Comparison of ENCODE assay signal across 19 cellular contexts in genomic region chr14:80491562-80492139, GRCh38.
DNase-seq lines count a peak whose midpoint lies in the region; ATAC-seq, FAIRE-seq and TF ChIP-seq lines count a peak whose summit lies in the region.
"Had no signal": no experiment of that assay in that cellular context is flagged by ENCODE, and none has a peak within 500 bp of the region (broad histone marks: within the 10 kb centered on the region; RNA-seq: fewer than 3 reads in every experiment).

No MANE protein-coding gene starts in this region.

- H3K4me1 Mint-ChIP-seq in Calu3 (ENCODE audit: low read depth, unreplicated experiment), result no peaks in the 10 kb centered on the region
- H3K4me1 Mint-ChIP-seq: stimulated activated naive B cell treated with anti-CD40 and anti-IgM and Interleukin-4, amounts not matched to agents 10 μg/mL and 1 μg/mL and 100 μg/mL, for 72 hours had no signal

- H4K20me1 ChIP-seq in Loucy (ENCODE audit: insufficient read depth, low read length, poor library complexity, severe bottlenecking) (no peaks in the 10 kb centered on the region), hepatocyte (ENCODE audit: insufficient read depth, poor library complexity, severe bottlenecking) (no peaks in the 10 kb centered on the region)

- H3K27ac Mint-ChIP-seq in Calu3 (ENCODE audit: unreplicated experiment), result no peak overlapping the region
- H3K27ac Mint-ChIP-seq: CD8-positive, alpha-beta T cell; progenitor cell of endocrine pancreas had no signal

- H3K27ac ChIP-seq in heart left ventricle (peak overlapping the region in 8 of 12 donors; percentile 2 to 81 (median 58)), hepatocyte (peak overlapping the region; percentile 25), vagina (peak overlapping the region; percentile 8), kidney (ENCODE audit: low read depth in 2 of 2, low read length in 2 of 2) (no peak overlapping the region)
- H3K27ac ChIP-seq: ascending aorta, SJSA1, upper lobe of right lung had no signal

- H3K4me3 Mint-ChIP-seq in Calu3 (ENCODE audit: low read depth, unreplicated experiment), result no peak overlapping the region
- H3K4me3 Mint-ChIP-seq: CD8-positive, alpha-beta T cell; stimulated activated naive B cell treated with anti-CD40 and anti-IgM and Interleukin-4, amounts not matched to agents 10 μg/mL and 1 μg/mL and 100 μg/mL, for 72 hours had no signal

- BruUV-seq in Calu3 (replicated peaks; lab: Mats Ljungman, UMichigan), result no TSS peak

- no peaks in the 10 kb centered on the region for H3K9me2 ChIP-seq in Loucy (replicated peaks; ENCODE audit: low read depth, low read length)
- H3K9me2 ChIP-seq in hepatocyte (replicated peaks; ENCODE audit: insufficient read depth), result no peaks in the 10 kb centered on the region

- no peak for TF ChIP-seq POLR2A in heart left ventricle (IDR thresholded peaks at IDR 0.05)
- TF ChIP-seq POLR2A in vagina (IDR thresholded peaks at IDR 0.05), result no peak

- no peaks in the 10 kb centered on the region for H3K27me3 Mint-ChIP-seq in Calu3 (ENCODE audit: unreplicated experiment)
- H3K27me3 Mint-ChIP-seq: stimulated activated naive B cell treated with anti-CD40 and anti-IgM and Interleukin-4, amounts not matched to agents 10 μg/mL and 1 μg/mL and 100 μg/mL, for 72 hours had no signal

- no peak for ATAC-seq in heart left ventricle
- ATAC-seq: CD8-positive, alpha-beta T cell; upper lobe of right lung had no signal

- no peaks in the 10 kb centered on the region for H3K27me3 ChIP-seq in heart left ventricle
- no peaks in the 10 kb centered on the region for H3K27me3 ChIP-seq in Loucy (ENCODE audit: insufficient read depth, low read length, poor library complexity, severe bottlenecking)
- no peaks in the 10 kb centered on the region for H3K27me3 ChIP-seq in hepatocyte
- H3K27me3 ChIP-seq in vagina, result no peaks in the 10 kb centered on the region
- H3K27me3 ChIP-seq: ascending aorta, SJSA1, upper lobe of right lung had no signal

- H2AFZ ChIP-seq in Loucy (ENCODE audit: low read length) (peak overlapping the region; percentile 58), hepatocyte (no peak overlapping the region)

- no peaks in the 10 kb centered on the region for H3K9me3 Mint-ChIP-seq in Calu3 (ENCODE audit: low read depth, unreplicated experiment)
- H3K9me3 Mint-ChIP-seq: CD8-positive, alpha-beta T cell; stimulated activated naive B cell treated with anti-CD40 and anti-IgM and Interleukin-4, amounts not matched to agents 10 μg/mL and 1 μg/mL and 100 μg/mL, for 72 hours had no signal

- TF ChIP-seq CTCF in heart left ventricle (IDR thresholded peaks at IDR 0.05) (no peak), Loucy (conservative IDR thresholded peaks at IDR 0.05; ENCODE audit: low read length) (no peak), hepatocyte (IDR thresholded peaks at IDR 0.05; ENCODE audit: poor library complexity) (no peak), vagina (IDR thresholded peaks at IDR 0.05) (no peak), kidney (IDR thresholded peaks at IDR 0.05; ENCODE audit: borderline replicate concordance, extremely low read depth, insufficient read depth) (no peak), Calu3 (IDR thresholded peaks at IDR 0.05; ENCODE audit: unreplicated experiment) (no peak)

- intact Hi-C loops in heart left ventricle (cut with DNase I), result no loop called here
- intact Hi-C loops in cardiac septum (cut with DNase I), result no loop called here
- intact Hi-C loops in vagina (cut with DNase I), result no loop called here
- intact Hi-C loops in kidney (cut with DNase I), result no loop called here
- intact Hi-C loops in Calu3 (cut with micrococcal nuclease; ENCODE audit: unreplicated experiment), result no loop called here

- H3K9me3 ChIP-seq in heart left ventricle (no peaks in the 10 kb centered on the region), Loucy (ENCODE audit: insufficient read depth, low read depth, low read length) (no peaks in the 10 kb centered on the region), hepatocyte (ENCODE audit: low read depth) (no peaks in the 10 kb centered on the region), vagina (no peaks in the 10 kb centered on the region), kidney (ENCODE audit: control insufficient read depth in 1 of 2, low read length in 2 of 2) (no peaks in the 10 kb centered on the region)
- H3K9me3 ChIP-seq: ascending aorta, SJSA1, upper lobe of right lung had no signal

- H3K36me3 ChIP-seq in heart left ventricle, result no peaks in the 10 kb centered on the region
- no peaks in the 10 kb centered on the region for H3K36me3 ChIP-seq in Loucy (ENCODE audit: insufficient read depth, low read length)
- H3K36me3 ChIP-seq in hepatocyte (replicated peaks; ENCODE audit: insufficient read depth, low read depth), result no peaks in the 10 kb centered on the region
- H3K36me3 ChIP-seq in vagina, result no peaks in the 10 kb centered on the region
- H3K36me3 ChIP-seq in kidney (ENCODE audit: control insufficient read depth in 1 of 2, insufficient read depth in 2 of 2, low read length in 2 of 2), result no peaks in the 10 kb centered on the region
- H3K36me3 ChIP-seq: ascending aorta, SJSA1, upper lobe of right lung had no signal

- no peak overlapping the region for H3K4me3 ChIP-seq in heart left ventricle
- H3K4me3 ChIP-seq in Loucy (ENCODE audit: low read length, poor library complexity, severe bottlenecking), result peak overlapping the region; percentile 65
- H3K4me3 ChIP-seq in hepatocyte, result no peak overlapping the region
- no peak overlapping the region for H3K4me3 ChIP-seq in vagina
- H3K4me3 ChIP-seq in kidney (ENCODE audit: low read length in 2 of 2), result no peak overlapping the region
- H3K4me3 ChIP-seq: ascending aorta, SJSA1, upper lobe of right lung had no signal

- H3K4me2 ChIP-seq in Loucy (ENCODE audit: low read depth, low read length, poor library complexity, severe bottlenecking), result peak overlapping the region; percentile 79
- H3K4me2 ChIP-seq in hepatocyte, result no peak overlapping the region

- DNase-seq in heart left ventricle (no peak), cardiac septum (ENCODE audit: low spot score) (no peak), hepatocyte (ENCODE audit: low spot score) (no peak), vagina (ENCODE audit: extremely low spot score in 2 of 2) (no peak), kidney glomerular epithelial cell (lab: John Stamatoyannopoulos, UW) (no peak), kidney (no peak), Calu3 (no peak)
- DNase-seq: ACHN; activated gamma-delta T cell; CD8-positive, alpha-beta T cell; cortex of kidney; NCI-H446 treated with DMSO at 0.1 percent for 48 hours; stimulated activated CD4-positive, alpha-beta T cell treated with anti-CD3 and anti-CD28 coated beads, Interleukin-12 subunit alpha, Interleukin-12 subunit beta, amount 100 ng/mL, for 4 hours; stimulated activated naive B cell treated with anti-CD40 and anti-IgM and Interleukin-4, amounts not matched to agents 10 μg/mL and 1 μg/mL and 100 μg/mL, for 72 hours; upper lobe of right lung had no signal

- H3K9ac ChIP-seq in Loucy (ENCODE audit: low read depth, low read length, poor library complexity, severe bottlenecking) (peak overlapping the region; percentile 73), kidney (ENCODE audit: low read length in 2 of 2) (no peak overlapping the region)

- peaks cover 0 to 33% (median 0%) of the 10 kb centered on the region in 12 donors for H3K4me1 ChIP-seq in heart left ventricle
- peaks cover 38% of the 10 kb centered on the region for H3K4me1 ChIP-seq in Loucy (ENCODE audit: insufficient read depth, low read length, poor library complexity, severe bottlenecking)
- peaks cover 8% of the 10 kb centered on the region for H3K4me1 ChIP-seq in hepatocyte (ENCODE audit: insufficient read depth)
- peaks cover 9% of the 10 kb centered on the region for H3K4me1 ChIP-seq in vagina
- H3K4me1 ChIP-seq in kidney (ENCODE audit: control insufficient read depth in 1 of 2, insufficient read depth in 1 of 2, low read depth in 1 of 2, low read length in 2 of 2), result no peaks in the 10 kb centered on the region
- H3K4me1 ChIP-seq: ascending aorta, upper lobe of right lung had no signal

- H3K79me2 ChIP-seq in Loucy (ENCODE audit: insufficient read depth, low read length) (no peaks in the 10 kb centered on the region), hepatocyte (no peaks in the 10 kb centered on the region)

- WGBS in heart left ventricle, 4 donors, result 66 to 83% (median 78%) methylated on average over 2 of the region's 2 CpGs
- WGBS in hepatocyte (ENCODE audit: low lambda C conversion rate, missing lambda C conversion rate), result 75% methylated on average over 2 of the region's 2 CpGs

- no peak for FAIRE-seq in kidney (lab: Jason Lieb, UNC)

- no peaks in the 10 kb centered on the region for H3F3A ChIP-seq in Loucy (ENCODE audit: low read depth)

- CTCF ChIA-PET in Calu3 (lab: Charles Lee), result no interaction called here

- no peaks in the 10 kb centered on the region for H3K36me3 Mint-ChIP-seq in Calu3 (ENCODE audit: insufficient read depth, unreplicated experiment)
- H3K36me3 Mint-ChIP-seq: CD8-positive, alpha-beta T cell had no signal

Comparison
In these comparisons a context has a peak if more than half of its experiments do, and no peak if none do; other contexts are left out.
1. H3K27ac ChIP-seq: peak in heart left ventricle (8 of 12), hepatocyte (single experiment) and vagina (single experiment); none in kidney (0 of 2).